In genomic region chr4:121869841-121870822, GRCh38 we compare ENCODE assay signal across 8 cellular contexts. TPM values are rescaled to one million over a fixed set of nuclear protein-coding genes. Genes with fewer than 3 reads are reported as not detected.
DNase-seq lines count a peak whose midpoint lies in the region; ATAC-seq and TF ChIP-seq lines count a peak whose summit lies in the region.

Gene BBS7, minus strand, starts transcription at chr4:121870474. Its CDS starts 161 bp downstream, at chr4:121870313.

- H3K36me3 ChIP-seq in KOPT-K1 (ENCODE audit: insufficient read depth, low read length) (peaks cover 27% of the 10 kb centered on the region), esophagus muscularis mucosa (peaks cover 5 to 10% (median 7%) of the 10 kb centered on the region in 4 donors), muscle layer of duodenum (ENCODE audit: control insufficient read depth in 1 of 2, insufficient read depth in 2 of 2, low read length in 2 of 2) (peaks cover 0 to 11% of the 10 kb centered on the region in 2 donors)

- WGBS in esophagus muscularis mucosa, result 2% methylated on average over 24 of the region's 58 CpGs

- H3K4me3 ChIP-seq in esophagus muscularis mucosa (peak within 1 kb of the TSS; percentile 81 to 92 (median 88)), muscle layer of duodenum (ENCODE audit: low read depth in 1 of 2, low read length in 2 of 2) (peak within 1 kb of the TSS; percentile 88 to 91)

- peak; percentile 98 for ATAC-seq in GM21786 (IDR thresholded peaks at IDR 0.05; ENCODE audit: unreplicated experiment)

- peak; percentile 76 for DNase-seq in DMS79 (lab: John Stamatoyannopoulos, UW)
- DNase-seq in RKO (ENCODE audit: low spot score), result peak; percentile 95
- DNase-seq in activated T-helper 1 cell treated with Interleukin-2 at 50 U/mL for 16 hours (ENCODE audit: low read depth), result peak; percentile 86
- DNase-seq in esophagus muscularis mucosa (ENCODE audit: extremely low spot score), result peak; percentile 100
- DNase-seq in stimulated activated CD8-positive, alpha-beta memory T cell treated with anti-CD3 and anti-CD28 coated beads, Interleukin-7, amount 100 ng/mL, for 4 hours (ENCODE audit: low read depth in 2 of 2), result peak; percentile 95

- TF ChIP-seq POLR2A in esophagus muscularis mucosa (IDR thresholded peaks at IDR 0.05; ENCODE audit: low read depth), result peak; percentile 57

- H3K27me3 ChIP-seq in esophagus muscularis mucosa (no peaks in the 10 kb centered on the region), muscle layer of duodenum (ENCODE audit: low read depth, low read length) (no peaks in the 10 kb centered on the region)

- H3K4me1 ChIP-seq in esophagus muscularis mucosa (peaks cover 0 to 18% (median 13%) of the 10 kb centered on the region in 4 donors), muscle layer of duodenum (ENCODE audit: control insufficient read depth in 1 of 2, insufficient read depth in 2 of 2, low read length in 2 of 2) (peaks cover 6 to 7% of the 10 kb centered on the region in 2 donors)

- intact Hi-C loops in esophagus muscularis mucosa (cut with DNase I), result loop anchor here (5.0 to 10.0 kb wide), 2 partner anchors 43 to 285 kb away; partner anchors contain the start of gene BLTP1

- H3K27ac ChIP-seq in KOPT-K1 (ENCODE audit: low read depth, low read length, poor library complexity, severe bottlenecking) (peak within 1 kb of the TSS; percentile 69), esophagus muscularis mucosa (replicated peaks in 1 of 4) (peak within 1 kb of the TSS; percentile 92 to 96 (median 94)), muscle layer of duodenum (ENCODE audit: low read length) (peak within 1 kb of the TSS; percentile 82)

- TF ChIP-seq CTCF in esophagus muscularis mucosa (IDR thresholded peaks at IDR 0.05), result no peak

- TF ChIP-seq EP300 in esophagus muscularis mucosa (IDR thresholded peaks at IDR 0.05), result no peak

- H3K9me3 ChIP-seq in KOPT-K1 (ENCODE audit: insufficient read depth, low read length, poor library complexity, severe bottlenecking), result no peaks in the 10 kb centered on the region
- H3K9me3 ChIP-seq in esophagus muscularis mucosa, result no peaks in the 10 kb centered on the region
- no peaks in the 10 kb centered on the region for H3K9me3 ChIP-seq in muscle layer of duodenum (ENCODE audit: control insufficient read depth in 1 of 2, low read length in 2 of 2)

RNA-seq across cellular contexts. Expression of gene BBS7, which starts in this region (rescaled TPM):
- 10 to 100 TPM; 14.3 to 17.9 (median 15.2) TPM for total RNA-seq in esophagus muscularis mucosa

Comparison
In these comparisons a context has a peak if more than half of its experiments do, and no peak if none do; other contexts are left out.
1. Peak in every context shown above with its lines: DNase-seq, ATAC-seq, H3K4me3 ChIP-seq and H3K27ac ChIP-seq.